In the genomic region with DNA sequence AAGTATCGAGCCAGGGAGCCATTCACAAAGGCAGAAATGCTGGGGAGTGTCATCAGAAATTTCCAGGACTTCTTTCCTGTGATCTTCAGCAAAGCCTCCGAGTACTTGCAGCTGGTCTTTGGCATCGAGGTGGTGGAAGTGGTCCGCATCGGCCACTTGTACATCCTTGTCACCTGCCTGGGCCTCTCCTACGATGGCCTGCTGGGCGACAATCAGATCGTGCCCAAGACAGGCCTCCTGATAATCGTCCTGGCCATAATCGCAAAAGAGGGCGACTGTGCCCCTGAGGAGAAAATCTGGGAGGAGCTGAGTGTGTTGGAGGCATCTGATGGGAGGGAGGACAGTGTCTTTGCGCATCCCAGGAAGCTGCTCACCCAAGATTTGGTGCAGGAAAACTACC, we compare ENCODE assay signal across 14 cellular contexts. TPM values are rescaled to one million over a fixed set of nuclear protein-coding genes. Genes with fewer than 3 reads are reported as not detected.
"Had no signal": no experiment of that assay in that cellular context is flagged by ENCODE, and none has a peak within 500 bp of the region (broad histone marks: within the 10 kb centered on the region; RNA-seq: fewer than 3 reads in every experiment).

No MANE protein-coding gene starts in this region.

RNA-seq across cellular contexts. Expression of a gene that starts 3.0 kb away (rescaled TPM):
- total RNA-seq: activated CD4-positive, alpha-beta memory T cell treated with anti-CD3 and anti-CD28 coated beads for 36 hours; activated CD4-positive, alpha-beta T cell treated with anti-CD3 and anti-CD28 coated beads for 36 hours; activated CD8-positive, alpha-beta memory T cell treated with anti-CD3 and anti-CD28 coated beads for 36 hours; activated CD8-positive, alpha-beta T cell treated with anti-CD3 and anti-CD28 coated beads for 36 hours; activated naive CD8-positive, alpha-beta T cell treated with anti-CD3 and anti-CD28 coated beads, Interleukin-2, amount 10 ng/mL, durations not matched to agents 7 days and 5 days; activated T-helper 2 cell treated with anti-CD3 and anti-CD28 coated beads, Interferon-gamma antibody, Interleukin-2, Interleukin-4, amounts not matched to agents 10 μg/mL and 5 μg/mL and 100 μg/mL, durations not matched to agents 14 hours and 24 hours and 36 hours; ascending aorta; bronchial epithelial cell; cardiac muscle cell; T-helper 1 cell treated with Interleukin-12 subunit alpha and Interleukin-12 subunit beta and Interleukin-4 antibody, amounts not matched to agents 30 ng/mL and 1 ng/mL, for 36 hours; T-helper 17 cell; T-helper 2 cell treated with Interferon-gamma antibody and Interleukin-4, amounts not matched to agents 100 ng/mL and 5 ng/mL, for 36 hours had no signal
- polyA plus RNA-seq: adipose tissue, cardiac muscle cell had no signal

RNA-seq across cellular contexts. Expression of a gene that starts 3.0 kb away (rescaled TPM):
- total RNA-seq: activated CD4-positive, alpha-beta memory T cell treated with anti-CD3 and anti-CD28 coated beads for 36 hours; activated CD4-positive, alpha-beta T cell treated with anti-CD3 and anti-CD28 coated beads for 36 hours; activated CD8-positive, alpha-beta memory T cell treated with anti-CD3 and anti-CD28 coated beads for 36 hours; activated CD8-positive, alpha-beta T cell treated with anti-CD3 and anti-CD28 coated beads for 36 hours; activated naive CD8-positive, alpha-beta T cell treated with anti-CD3 and anti-CD28 coated beads, Interleukin-2, amount 10 ng/mL, durations not matched to agents 7 days and 5 days; activated T-helper 2 cell treated with anti-CD3 and anti-CD28 coated beads, Interferon-gamma antibody, Interleukin-2, Interleukin-4, amounts not matched to agents 10 μg/mL and 5 μg/mL and 100 μg/mL, durations not matched to agents 14 hours and 24 hours and 36 hours; ascending aorta; bronchial epithelial cell; cardiac muscle cell; T-cell; T-helper 1 cell treated with Interleukin-12 subunit alpha and Interleukin-12 subunit beta and Interleukin-4 antibody, amounts not matched to agents 30 ng/mL and 1 ng/mL, for 36 hours; T-helper 17 cell; T-helper 2 cell treated with Interferon-gamma antibody and Interleukin-4, amounts not matched to agents 100 ng/mL and 5 ng/mL, for 36 hours had no signal
- polyA plus RNA-seq: adipose tissue, cardiac muscle cell had no signal

RNA-seq across cellular contexts. Expression of a gene that starts 17.1 kb away (rescaled TPM):
- total RNA-seq: activated CD4-positive, alpha-beta memory T cell treated with anti-CD3 and anti-CD28 coated beads for 36 hours; activated CD4-positive, alpha-beta T cell treated with anti-CD3 and anti-CD28 coated beads for 36 hours; activated CD8-positive, alpha-beta memory T cell treated with anti-CD3 and anti-CD28 coated beads for 36 hours; activated CD8-positive, alpha-beta T cell treated with anti-CD3 and anti-CD28 coated beads for 36 hours; activated naive CD8-positive, alpha-beta T cell treated with anti-CD3 and anti-CD28 coated beads, Interleukin-2, amount 10 ng/mL, durations not matched to agents 7 days and 5 days; activated T-helper 2 cell treated with anti-CD3 and anti-CD28 coated beads, Interferon-gamma antibody, Interleukin-2, Interleukin-4, amounts not matched to agents 10 μg/mL and 5 μg/mL and 100 μg/mL, durations not matched to agents 14 hours and 24 hours and 36 hours; ascending aorta; bronchial epithelial cell; cardiac muscle cell; T-helper 1 cell treated with Interleukin-12 subunit alpha and Interleukin-12 subunit beta and Interleukin-4 antibody, amounts not matched to agents 30 ng/mL and 1 ng/mL, for 36 hours; T-helper 17 cell; T-helper 2 cell treated with Interferon-gamma antibody and Interleukin-4, amounts not matched to agents 100 ng/mL and 5 ng/mL, for 36 hours had no signal
- polyA plus RNA-seq: adipose tissue had no signal

RNA-seq across cellular contexts. Expression of a gene that starts 22.1 kb away (rescaled TPM):
- total RNA-seq: activated CD4-positive, alpha-beta memory T cell treated with anti-CD3 and anti-CD28 coated beads for 36 hours; activated CD4-positive, alpha-beta T cell treated with anti-CD3 and anti-CD28 coated beads for 36 hours; activated CD8-positive, alpha-beta memory T cell treated with anti-CD3 and anti-CD28 coated beads for 36 hours; activated CD8-positive, alpha-beta T cell treated with anti-CD3 and anti-CD28 coated beads for 36 hours; activated naive CD8-positive, alpha-beta T cell treated with anti-CD3 and anti-CD28 coated beads, Interleukin-2, amount 10 ng/mL, durations not matched to agents 7 days and 5 days; activated T-helper 2 cell treated with anti-CD3 and anti-CD28 coated beads, Interferon-gamma antibody, Interleukin-2, Interleukin-4, amounts not matched to agents 10 μg/mL and 5 μg/mL and 100 μg/mL, durations not matched to agents 14 hours and 24 hours and 36 hours; ascending aorta; bronchial epithelial cell; cardiac muscle cell; T-cell; T-helper 1 cell treated with Interleukin-12 subunit alpha and Interleukin-12 subunit beta and Interleukin-4 antibody, amounts not matched to agents 30 ng/mL and 1 ng/mL, for 36 hours; T-helper 17 cell; T-helper 2 cell treated with Interferon-gamma antibody and Interleukin-4, amounts not matched to agents 100 ng/mL and 5 ng/mL, for 36 hours had no signal
- polyA plus RNA-seq: adipose tissue had no signal

RNA-seq across cellular contexts. Expression of a gene that starts 22.5 kb away (rescaled TPM):
- total RNA-seq: activated CD8-positive, alpha-beta memory T cell treated with anti-CD3 and anti-CD28 coated beads for 36 hours; activated CD8-positive, alpha-beta T cell treated with anti-CD3 and anti-CD28 coated beads for 36 hours; activated naive CD8-positive, alpha-beta T cell treated with anti-CD3 and anti-CD28 coated beads, Interleukin-2, amount 10 ng/mL, durations not matched to agents 7 days and 5 days; activated T-helper 2 cell treated with anti-CD3 and anti-CD28 coated beads, Interferon-gamma antibody, Interleukin-2, Interleukin-4, amounts not matched to agents 10 μg/mL and 5 μg/mL and 100 μg/mL, durations not matched to agents 14 hours and 24 hours and 36 hours; ascending aorta; bronchial epithelial cell; cardiac muscle cell; T-cell; T-helper 17 cell; T-helper 2 cell treated with Interferon-gamma antibody and Interleukin-4, amounts not matched to agents 100 ng/mL and 5 ng/mL, for 36 hours had no signal
- polyA plus RNA-seq: adipose tissue, cardiac muscle cell had no signal
